ENCODE assay signal across 10 cellular contexts in the genomic region with DNA sequence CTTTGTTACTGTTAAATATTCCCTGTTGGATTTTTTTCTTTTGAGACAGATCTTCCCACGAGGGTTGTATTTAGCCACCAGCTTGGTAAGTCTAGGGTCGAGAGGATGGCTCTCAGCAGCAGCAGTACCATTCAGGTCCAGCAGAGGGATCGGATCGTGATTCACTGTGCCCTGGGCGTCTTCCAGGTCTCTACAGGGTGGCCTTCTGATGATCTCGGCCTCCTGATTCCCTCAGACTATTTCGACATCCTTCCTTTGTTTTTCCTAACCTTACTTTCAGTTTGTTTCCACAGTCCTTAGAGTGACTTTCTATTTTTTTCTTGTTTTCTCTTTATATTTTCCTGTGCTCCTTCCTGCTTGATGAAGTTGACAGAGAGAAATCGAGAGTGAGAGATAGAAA.
DNase-seq lines count a peak whose midpoint lies in the region; ATAC-seq and TF ChIP-seq lines count a peak whose summit lies in the region.
"Had no signal": no experiment of that assay in that cellular context is flagged by ENCODE, and none has a peak within 500 bp of the region (broad histone marks: within the 10 kb centered on the region; RNA-seq: fewer than 3 reads in every experiment).

No MANE protein-coding gene starts in this region.

- H3K27me3 ChIP-seq in CD4-positive, alpha-beta memory T cell (ENCODE audit: insufficient read depth, low read length) = no peaks in the 10 kb centered on the region

- TF ChIP-seq CTCF in epithelial cell of esophagus (IDR thresholded peaks at IDR 0.05; ENCODE audit: insufficient read depth, low read depth, low read length, missing control alignments) = peak; percentile 45

- H3K4me1 Mint-ChIP-seq in CD4-positive, alpha-beta memory T cell = peaks cover 0 to 1% (median 0%) of the 10 kb centered on the region in 4 donors

- ATAC-seq in HG03520 (IDR thresholded peaks at IDR 0.05; ENCODE audit: unreplicated experiment) (no peak), HG02763 (IDR thresholded peaks at IDR 0.05; ENCODE audit: unreplicated experiment) (no peak)

- no peak overlapping the region for H3K27ac Mint-ChIP-seq in CD4-positive, alpha-beta memory T cell

- intact Hi-C loops in CD4-positive, alpha-beta memory T cell (cut with micrococcal nuclease) = no loop called here

- H3K4me3 ChIP-seq in epithelial cell of esophagus (ENCODE audit: low read length) = no peak overlapping the region
- H3K4me3 ChIP-seq in CD4-positive, alpha-beta memory T cell (ENCODE audit: low read length in 2 of 2) = no peak overlapping the region

- H3K36me3 ChIP-seq in CD4-positive, alpha-beta memory T cell (ENCODE audit: insufficient read depth, low read length) = no peaks in the 10 kb centered on the region

- H3K9me3 Mint-ChIP-seq in CD4-positive, alpha-beta memory T cell = peaks cover 10 to 80% (median 70%) of the 10 kb centered on the region in 8 donors

- H3K4me1 ChIP-seq in CD4-positive, alpha-beta memory T cell (ENCODE audit: insufficient read depth, low read length) = no peaks in the 10 kb centered on the region

- no peak overlapping the region for H3K27ac ChIP-seq in CD4-positive, alpha-beta memory T cell (ENCODE audit: low read depth, low read length)

- H3K36me3 Mint-ChIP-seq in CD4-positive, alpha-beta memory T cell = peaks cover 56 to 71% of the 10 kb centered on the region in 2 donors

- H3K27me3 Mint-ChIP-seq in CD4-positive, alpha-beta memory T cell = no peaks in the 10 kb centered on the region

- DNase-seq in A172 (ENCODE audit: low spot score) = peak; percentile 82
- DNase-seq in ELF-1 (ENCODE audit: low read depth, low spot score) = peak; percentile 39
- DNase-seq in NOMO-1 (lab: John Stamatoyannopoulos, UW; ENCODE audit: unreplicated experiment in 2 of 2) = peak; percentile 11 to 49
- peak; percentile 37 for DNase-seq in epithelial cell of esophagus (ENCODE audit: low read depth)
- no peak for DNase-seq in CD4-positive, alpha-beta memory T cell
- DNase-seq in ureter (ENCODE audit: low spot score) = no peak
- DNase-seq: activated T-cell treated with anti-CD3 and anti-CD28 coated beads, Interleukin-2, amount 50 U/mL, for 48 hours; NCI-H2227 treated with DMSO at 0.1 percent for 48 hours had no signal

- no peak overlapping the region for H3K4me3 Mint-ChIP-seq in CD4-positive, alpha-beta memory T cell

- peaks cover 6 to 20% of the 10 kb centered on the region in 2 donors for H3K9me3 ChIP-seq in CD4-positive, alpha-beta memory T cell (ENCODE audit: control insufficient read depth in 1 of 2, low read length in 2 of 2)

- POLR2A ChIA-PET in CD4-positive, alpha-beta memory T cell (lab: Charles Lee; ENCODE audit: partially characterized antibody) = no interaction called here

- CTCF ChIA-PET in CD4-positive, alpha-beta memory T cell (lab: Charles Lee; ENCODE audit: partially characterized antibody) = no interaction called here

Comparison
In these comparisons a context has a peak if more than half of its experiments do, and no peak if none do; other contexts are left out.
1. DNase-seq: peak in A172 (single experiment), ELF-1 (single experiment), NOMO-1 (2 of 2) and epithelial cell of esophagus (single experiment); none in CD4-positive, alpha-beta memory T cell (0 of 5) and ureter (single experiment).